In the genomic region with DNA sequence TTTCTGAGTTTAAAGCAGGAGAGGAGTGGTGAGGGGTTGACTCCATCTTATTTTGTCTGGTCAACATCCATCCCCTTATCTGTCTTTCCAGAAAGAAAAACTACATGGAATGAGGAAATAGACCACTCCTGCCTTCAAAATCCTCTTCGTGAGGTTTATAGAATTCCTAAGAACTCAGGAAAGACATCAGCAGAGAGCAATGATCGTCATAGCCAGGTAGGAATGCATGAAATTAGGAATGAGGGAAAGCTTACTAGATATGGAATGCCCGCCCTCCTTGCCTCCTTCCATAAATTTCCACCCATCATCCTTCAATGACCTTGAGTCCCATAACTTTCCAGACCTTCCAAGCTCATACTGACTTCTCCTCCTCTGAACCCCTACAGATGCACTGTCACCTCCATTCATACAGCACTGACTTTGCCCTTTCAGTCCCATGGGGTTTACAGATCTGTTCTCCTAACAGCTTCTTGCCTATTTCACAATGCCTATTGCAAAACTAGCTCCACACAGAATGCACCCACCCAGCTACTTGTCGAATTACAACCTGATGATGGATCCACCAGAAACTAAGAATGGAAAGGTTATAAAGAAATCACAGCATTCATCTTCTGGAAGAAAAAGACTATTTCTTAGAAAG, we compare ENCODE assay signal across 13 cellular contexts. TPM values are rescaled to one million over a fixed set of nuclear protein-coding genes. Genes with fewer than 3 reads are reported as not detected.
DNase-seq lines count a peak whose midpoint lies in the region; ATAC-seq and TF ChIP-seq lines count a peak whose summit lies in the region.
"Had no signal": no experiment of that assay in that cellular context is flagged by ENCODE, and none has a peak within 500 bp of the region (broad histone marks: within the 10 kb centered on the region; RNA-seq: fewer than 3 reads in every experiment).

No MANE protein-coding gene starts in this region.

- peaks cover 19 to 24% of the 10 kb centered on the region in 2 donors for H3K36me3 ChIP-seq in ascending aorta
- no peaks in the 10 kb centered on the region for H3K36me3 ChIP-seq in hepatocyte (replicated peaks; ENCODE audit: insufficient read depth, low read depth)
- H3K36me3 ChIP-seq in thoracic aorta: peaks cover 13% of the 10 kb centered on the region
- H3K36me3 ChIP-seq: SJSA1 had no signal

- H3K27me3 ChIP-seq in ascending aorta: no peaks in the 10 kb centered on the region
- no peaks in the 10 kb centered on the region for H3K27me3 ChIP-seq in hepatocyte
- no peaks in the 10 kb centered on the region for H3K27me3 ChIP-seq in thoracic aorta (replicated peaks; ENCODE audit: insufficient read depth)
- H3K27me3 ChIP-seq: cardiac muscle cell, testis had no signal

- peak overlapping the region; percentile 39 for H3K4me2 ChIP-seq in hepatocyte

- intact Hi-C loops in ascending aorta (cut with DNase I): no loop called here

- no peak overlapping the region for H2AFZ ChIP-seq in hepatocyte

- peak overlapping the region; percentile 65 to 94 for H3K27ac ChIP-seq in ascending aorta
- peak overlapping the region; percentile 74 for H3K27ac ChIP-seq in hepatocyte
- H3K27ac ChIP-seq in thoracic aorta: peak overlapping the region; percentile 56 to 88
- H3K27ac ChIP-seq: cardiac muscle cell, SJSA1 had no signal

- no peaks in the 10 kb centered on the region for H4K20me1 ChIP-seq in hepatocyte (ENCODE audit: insufficient read depth, poor library complexity, severe bottlenecking)

- H3K9me3 ChIP-seq in ascending aorta (no peaks in the 10 kb centered on the region), hepatocyte (ENCODE audit: low read depth) (no peaks in the 10 kb centered on the region), thoracic aorta (no peaks in the 10 kb centered on the region)
- H3K9me3 ChIP-seq: SJSA1, testis had no signal

- WGBS in hepatocyte (ENCODE audit: low lambda C conversion rate, missing lambda C conversion rate): 74% methylated on average over 4 of the region's 4 CpGs

- no peaks in the 10 kb centered on the region for H3K79me2 ChIP-seq in hepatocyte

- no peak for ATAC-seq in thoracic aorta (ENCODE audit: insufficient number of reproducible peaks, low FRiP score, low read depth)
- ATAC-seq in HG02642 (IDR thresholded peaks at IDR 0.05; ENCODE audit: poor library complexity, unreplicated experiment): no peak
- ATAC-seq in HG02759 (IDR thresholded peaks at IDR 0.05; ENCODE audit: unreplicated experiment): no peak

- TF ChIP-seq CTCF in ascending aorta (IDR thresholded peaks at IDR 0.05) (no peak), hepatocyte (IDR thresholded peaks at IDR 0.05; ENCODE audit: poor library complexity) (no peak), thoracic aorta (IDR thresholded peaks at IDR 0.05) (no peak)

- H3K4me3 ChIP-seq in ascending aorta: no peak overlapping the region
- H3K4me3 ChIP-seq in hepatocyte: no peak overlapping the region
- no peak overlapping the region for H3K4me3 ChIP-seq in thoracic aorta
- H3K4me3 ChIP-seq: cardiac muscle cell, SJSA1, testis had no signal

- H3K4me1 ChIP-seq in ascending aorta (peaks cover 15 to 50% of the 10 kb centered on the region in 2 donors), hepatocyte (ENCODE audit: insufficient read depth) (peaks cover 5% of the 10 kb centered on the region), thoracic aorta (ENCODE audit: control insufficient read depth in 1 of 2, low read depth in 2 of 2) (peaks cover 41 to 89% of the 10 kb centered on the region in 2 donors)
- H3K4me1 ChIP-seq: SJSA1 had no signal

- DNase-seq in SIG-M5 treated with dmso at 0.1 percent for 504 hours (lab: John Stamatoyannopoulos, UW; ENCODE audit: unreplicated experiment) (peak; percentile 87), SIG-M5 (lab: John Stamatoyannopoulos, UW) (no peak), ascending aorta (ENCODE audit: low spot score in 2 of 2) (peak in 1 of 2 donors; percentile 71), hepatocyte (ENCODE audit: low spot score) (peak; percentile 43), thoracic aorta (ENCODE audit: low spot score) (no peak), T-helper 1 cell (no peak)
- DNase-seq: 8988T; stimulated activated CD4-positive, alpha-beta T cell treated with anti-CD3 and anti-CD28 coated beads, Interleukin-1b, Interleukin-23, amount 100 ng/mL, for 48 hours; testis had no signal

- H3K9me2 ChIP-seq in hepatocyte (replicated peaks; ENCODE audit: insufficient read depth): no peaks in the 10 kb centered on the region

RNA-seq across cellular contexts. Expression of a gene that starts 23.7 kb away (rescaled TPM):
- total RNA-seq in ascending aorta (36.1 TPM), hepatocyte (66.9 and 77.0 TPM in 2 replicates), thoracic aorta (10 to 100 TPM; 40.1 to 64.5 TPM)
- 31.2 and 34.0 TPM in 2 replicates for polyA plus RNA-seq in hepatocyte

RNA-seq across cellular contexts. Expression of a gene that starts 59.2 kb away (rescaled TPM):
- total RNA-seq in ascending aorta (129 TPM), hepatocyte (19.7 and 26.0 TPM in 2 replicates), thoracic aorta (10 to 100 TPM; 34.5 to 44.4 TPM)
- 15.5 and 18.8 TPM in 2 replicates for polyA plus RNA-seq in hepatocyte

Comparison
In these comparisons a context has a peak if more than half of its experiments do, and no peak if none do; other contexts are left out.
1. DNase-seq: peak in SIG-M5 treated with dmso at 0.1 percent for 504 hours (single experiment) and hepatocyte (single experiment); none in SIG-M5 (single experiment), thoracic aorta (single experiment) and T-helper 1 cell (0 of 5).
2. Peak in every context shown above with its lines, with median percentiles within 50 percentile points of each other: H3K27ac ChIP-seq.